Comparison of ENCODE assay signal across 20 cellular contexts in the genomic region with DNA sequence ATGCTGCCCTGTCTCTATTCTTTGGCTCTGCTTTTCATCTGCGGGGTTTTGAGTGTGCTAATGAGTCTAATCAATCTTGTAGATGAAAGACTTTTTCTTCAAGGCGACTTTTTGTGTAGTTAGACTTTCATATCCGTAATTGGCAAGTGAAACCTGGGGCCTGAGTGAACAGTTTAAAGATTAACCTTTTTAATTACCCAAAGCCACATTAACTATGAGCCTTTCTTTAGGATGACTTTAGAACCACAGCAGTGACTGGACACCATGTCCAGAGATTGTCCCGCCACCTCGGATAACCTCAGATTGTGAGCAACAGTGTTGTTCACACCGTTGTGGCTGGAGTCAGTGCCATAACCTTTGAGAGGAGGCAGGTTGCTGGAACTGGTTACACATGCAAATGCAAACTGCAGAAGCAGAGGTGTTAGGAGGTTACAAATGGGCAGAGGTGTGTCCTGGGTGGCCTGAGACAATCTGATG. TPM values are rescaled to one million over a fixed set of nuclear protein-coding genes. Genes with fewer than 3 reads are reported as not detected.
DNase-seq lines count a peak whose midpoint lies in the region; ATAC-seq and TF ChIP-seq lines count a peak whose summit lies in the region.
"Had no signal": no experiment of that assay in that cellular context is flagged by ENCODE, and none has a peak within 500 bp of the region (broad histone marks: within the 10 kb centered on the region; RNA-seq: fewer than 3 reads in every experiment).

No MANE protein-coding gene starts in this region.

- peaks cover 3% of the 10 kb centered on the region for H3K27me3 Mint-ChIP-seq in activated T-helper 17 cell treated with anti-CD3 and anti-CD28 coated beads, Interleukin-2, amount 50 U/mL, for 72 hours
- peaks cover 32% of the 10 kb centered on the region for H3K27me3 Mint-ChIP-seq in type B pancreatic cell
- peaks cover 3% of the 10 kb centered on the region for H3K27me3 Mint-ChIP-seq in activated CD8-positive, alpha-beta memory T cell treated with anti-CD3 and anti-CD28 coated beads, Interleukin-2, amount 10 ng/mL, durations not matched to agents 7 days and 5 days

- CTCF ChIA-PET in activated CD8-positive, alpha-beta memory T cell treated with anti-CD3 and anti-CD28 coated beads, Interleukin-2, amount 10 ng/mL, durations not matched to agents 7 days and 5 days (lab: Charles Lee), result interaction anchor here (1.4 kb wide), 1 partner anchor 15 kb away, joined by 5 read pairs; no protein-coding TSS in a partner anchor

- no peak overlapping the region for H3K27ac Mint-ChIP-seq in activated T-helper 17 cell treated with anti-CD3 and anti-CD28 coated beads, Interleukin-2, amount 50 U/mL, for 72 hours
- peak overlapping the region; percentile 8 for H3K27ac Mint-ChIP-seq in type B pancreatic cell
- no peak overlapping the region for H3K27ac Mint-ChIP-seq in activated CD8-positive, alpha-beta memory T cell treated with anti-CD3 and anti-CD28 coated beads, Interleukin-2, amount 10 ng/mL, durations not matched to agents 7 days and 5 days
- H3K27ac Mint-ChIP-seq: HFFc6 had no signal

- peaks cover 6% of the 10 kb centered on the region for H3K4me1 Mint-ChIP-seq in activated T-helper 17 cell treated with anti-CD3 and anti-CD28 coated beads, Interleukin-2, amount 50 U/mL, for 72 hours
- peaks cover 5% of the 10 kb centered on the region for H3K4me1 Mint-ChIP-seq in type B pancreatic cell (ENCODE audit: unreplicated experiment)
- no peaks in the 10 kb centered on the region for H3K4me1 Mint-ChIP-seq in activated CD8-positive, alpha-beta memory T cell treated with anti-CD3 and anti-CD28 coated beads, Interleukin-2, amount 10 ng/mL, durations not matched to agents 7 days and 5 days

- no peaks in the 10 kb centered on the region for H3K36me3 Mint-ChIP-seq in activated T-helper 17 cell treated with anti-CD3 and anti-CD28 coated beads, Interleukin-2, amount 50 U/mL, for 72 hours (ENCODE audit: low read depth)
- H3K36me3 Mint-ChIP-seq in type B pancreatic cell, result no peaks in the 10 kb centered on the region
- no peaks in the 10 kb centered on the region for H3K36me3 Mint-ChIP-seq in activated CD8-positive, alpha-beta memory T cell treated with anti-CD3 and anti-CD28 coated beads, Interleukin-2, amount 10 ng/mL, durations not matched to agents 7 days and 5 days

- peak; percentile 67 for ATAC-seq in GM19324 (IDR thresholded peaks at IDR 0.05; ENCODE audit: low FRiP score, unreplicated experiment)
- peak; percentile 53 for ATAC-seq in activated T-helper 17 cell treated with anti-CD3 and anti-CD28 coated beads, Interleukin-2, amount 50 U/mL, for 72 hours (replicated peaks)
- ATAC-seq in activated CD8-positive, alpha-beta memory T cell treated with anti-CD3 and anti-CD28 coated beads, Interleukin-2, amount 10 ng/mL, durations not matched to agents 7 days and 5 days, result no peak
- ATAC-seq: HepG2, Panc1 had no signal

- no peak overlapping the region for H3K4me3 ChIP-seq in H7 (ENCODE audit: insufficient read depth, low read depth, low read length)

- H3K27me3 ChIP-seq in H7 (ENCODE audit: control insufficient read depth, insufficient read depth, low read length), result no peaks in the 10 kb centered on the region; the same call in 1 of the 2 replicates

- TF ChIP-seq CTCF in type B pancreatic cell (conservative IDR thresholded peaks at IDR 0.05), result no peak

- peaks cover 4% of the 10 kb centered on the region for H3K9me3 Mint-ChIP-seq in activated T-helper 17 cell treated with anti-CD3 and anti-CD28 coated beads, Interleukin-2, amount 50 U/mL, for 72 hours
- H3K9me3 Mint-ChIP-seq in type B pancreatic cell, result no peaks in the 10 kb centered on the region
- H3K9me3 Mint-ChIP-seq in activated CD8-positive, alpha-beta memory T cell treated with anti-CD3 and anti-CD28 coated beads, Interleukin-2, amount 10 ng/mL, durations not matched to agents 7 days and 5 days (ENCODE audit: low read depth), result no peaks in the 10 kb centered on the region
- H3K9me3 Mint-ChIP-seq: HFFc6 had no signal

- H3K36me3 ChIP-seq in H7 (replicated peaks; ENCODE audit: control insufficient read depth, insufficient read depth, low read length), result no peaks in the 10 kb centered on the region

- DNase-seq in kidney tubule cell (ENCODE audit: low spot score) (peak; percentile 47), type B pancreatic cell (ENCODE audit: extremely low spot score, unreplicated experiment) (no peak), NK-92 (lab: John Stamatoyannopoulos, UW; ENCODE audit: unreplicated experiment) (no peak), H7 (no peak)
- no peak for DNase-seq in activated CD8-positive, alpha-beta memory T cell treated with anti-CD3 and anti-CD28 coated beads, Interleukin-2, amount 10 ng/mL, durations not matched to agents 7 days and 5 days
- DNase-seq: ACHN, AML-193, Caco-2, EL, HFFc6, KG1, NCI-H1436, NCI-H2081, NCI-H748 treated with DMSO at 0.1 percent for 48 hours had no signal

- H3K4me3 Mint-ChIP-seq in activated T-helper 17 cell treated with anti-CD3 and anti-CD28 coated beads, Interleukin-2, amount 50 U/mL, for 72 hours, result no peak overlapping the region
- no peak overlapping the region for H3K4me3 Mint-ChIP-seq in type B pancreatic cell
- H3K4me3 Mint-ChIP-seq in activated CD8-positive, alpha-beta memory T cell treated with anti-CD3 and anti-CD28 coated beads, Interleukin-2, amount 10 ng/mL, durations not matched to agents 7 days and 5 days, result no peak overlapping the region
- H3K4me3 Mint-ChIP-seq: HFFc6 had no signal

RNA-seq across cellular contexts. Expression of a gene that starts 58.7 kb away (rescaled TPM):
- total RNA-seq in activated T-helper 17 cell treated with anti-CD3 and anti-CD28 coated beads, Interleukin-2, amount 50 U/mL, for 72 hours, result under 1 TPM in 1 of 2 donors, not detected in 1; 0.06 TPM
- total RNA-seq in type B pancreatic cell (ENCODE audit: low replicate concordance), result 0.05 and 0.53 TPM in 2 replicates
- 0.07 TPM in 1 of 2 replicates, not detected in the other for total RNA-seq in H7 (2014; rRNA removed; shearing (Covaris generic))
- not detected for total RNA-seq in activated CD8-positive, alpha-beta memory T cell treated with anti-CD3 and anti-CD28 coated beads, Interleukin-2, amount 10 ng/mL, durations not matched to agents 7 days and 5 days
- total RNA-seq: Caco-2, H4, HepG2, HFFc6, NCI-H460 had no signal
